ENCODE assay signal across 18 cellular contexts in the genomic region with DNA sequence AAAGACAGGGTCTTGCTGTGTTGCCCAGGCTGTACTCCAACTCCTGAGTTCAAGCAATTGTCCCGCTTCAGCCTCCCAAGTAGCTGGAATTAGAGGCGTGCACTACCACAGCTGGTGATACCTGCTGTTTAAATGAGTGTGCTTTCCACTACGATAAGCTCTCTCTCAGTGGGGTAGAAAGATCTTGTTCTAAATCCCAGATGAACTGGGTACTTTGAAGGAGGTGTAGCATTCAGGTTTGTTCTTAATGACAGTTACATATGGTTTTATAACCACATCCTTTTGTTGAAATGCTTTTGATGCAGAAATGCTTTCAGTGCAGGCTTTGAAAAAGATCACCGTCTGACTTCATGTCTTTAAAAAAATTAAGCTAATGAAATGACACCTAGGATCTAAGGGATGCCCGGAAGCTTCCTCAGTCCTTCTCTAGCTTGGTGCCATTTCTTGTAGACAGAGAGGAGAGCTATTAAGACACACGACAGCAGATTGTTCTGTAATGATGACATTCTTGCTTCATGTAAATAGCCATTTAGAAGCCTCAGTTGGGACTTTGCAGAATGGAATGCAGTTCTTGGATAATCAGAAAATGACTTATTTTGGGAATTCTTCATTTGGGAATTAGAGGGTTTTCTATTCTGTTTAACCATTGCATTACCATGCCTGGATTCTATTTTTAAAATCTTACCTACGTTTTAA. TPM values are rescaled to one million over a fixed set of nuclear protein-coding genes. Genes with fewer than 3 reads are reported as not detected.
A peak's percentile ranks its signal among the peaks of the same experiment; 100 is the strongest.
DNase-seq lines count a peak whose midpoint lies in the region; ATAC-seq and TF ChIP-seq lines count a peak whose summit lies in the region.
"Had no signal": no experiment of that assay in that cellular context is flagged by ENCODE, and none has a peak within 500 bp of the region (broad histone marks: within the 10 kb centered on the region; RNA-seq: fewer than 3 reads in every experiment).

No MANE protein-coding gene starts in this region.

- peaks cover 38% of the 10 kb centered on the region for H3F3A ChIP-seq in GM23248 (ENCODE audit: insufficient read depth)

- no peaks in the 10 kb centered on the region for H3K9me2 ChIP-seq in GM23248 (ENCODE audit: insufficient read depth)

- H4K20me1 ChIP-seq in GM23248 (ENCODE audit: insufficient read depth), result no peaks in the 10 kb centered on the region

- intact Hi-C loops in CD4-positive, alpha-beta T cell (cut with DNase I, micrococcal nuclease), result loop anchor here in 1 of 2 experiments (5.0 kb wide), 2 partner anchors 50 to 65 kb away; a partner anchor contains a TSS

- ATAC-seq in CD4-positive, alpha-beta T cell (ENCODE audit: poor library complexity), result peak; percentile 94
- ATAC-seq in GM19463 (IDR thresholded peaks at IDR 0.05; ENCODE audit: unreplicated experiment), result no peak
- no peak for ATAC-seq in HG02885 (IDR thresholded peaks at IDR 0.05; ENCODE audit: poor library complexity, unreplicated experiment)
- no peak for ATAC-seq in GM18519 (IDR thresholded peaks at IDR 0.05; ENCODE audit: low FRiP score, unreplicated experiment)

- no peak overlapping the region for H3K9ac ChIP-seq in GM23248

- DNase-seq in CD4-positive, alpha-beta T cell, result no peak
- DNase-seq in GM23248 (peak; percentile 47), immature natural killer cell (no peak)
- no peak for DNase-seq in activated CD4-positive, alpha-beta memory T cell treated with anti-CD3 and anti-CD28 coated beads, Interleukin-2, amount 10 ng/mL, durations not matched to agents 7 days and 5 days
- DNase-seq: cortex of kidney; H9; naive B cell; NCI-H2107; retina; RPMI8226; stimulated activated CD4-positive, alpha-beta T cell treated with anti-CD3 and anti-CD28 coated beads, Interleukin-2, amount 100 ng/mL, for 24 hours; tibial artery; WERI-Rb-1 had no signal

- H3K4me1 Mint-ChIP-seq in CD4-positive, alpha-beta T cell (ENCODE audit: low read depth), result peaks cover 21% of the 10 kb centered on the region
- peaks cover 47% of the 10 kb centered on the region for H3K4me1 Mint-ChIP-seq in activated CD4-positive, alpha-beta memory T cell treated with anti-CD3 and anti-CD28 coated beads, Interleukin-2, amount 10 ng/mL, durations not matched to agents 7 days and 5 days
- H3K4me1 Mint-ChIP-seq in immature natural killer cell, result peaks cover 5 to 19% of the 10 kb centered on the region in 2 donors

- 0 out of 2 replicates have a peak, but pooled peaks cover 7% of the 10 kb centered on the region for H3K4me1 ChIP-seq in GM23248 (ENCODE audit: insufficient read depth)
- H3K4me1 ChIP-seq: tibial artery had no signal

- no peak overlapping the region for H3K27ac ChIP-seq in CD4-positive, alpha-beta T cell (ENCODE audit: low read depth, low read length)
- H3K27ac ChIP-seq in GM23248, result peak overlapping the region; percentile 14; the same call in 1 of the 2 replicates
- H3K27ac ChIP-seq: epithelial cell of prostate, tibial artery, WERI-Rb-1 had no signal

- H3K36me3 Mint-ChIP-seq in CD4-positive, alpha-beta T cell (ENCODE audit: low read depth), result peaks cover 79% of the 10 kb centered on the region
- H3K36me3 Mint-ChIP-seq in activated CD4-positive, alpha-beta memory T cell treated with anti-CD3 and anti-CD28 coated beads, Interleukin-2, amount 10 ng/mL, durations not matched to agents 7 days and 5 days (ENCODE audit: low read depth), result peaks cover 78% of the 10 kb centered on the region
- H3K36me3 Mint-ChIP-seq in immature natural killer cell, result peaks cover 24 to 50% (median 28%) of the 10 kb centered on the region in 3 donors

- H3K36me3 ChIP-seq in GM23248 (ENCODE audit: low read depth), result peaks cover 84% of the 10 kb centered on the region

- peak overlapping the region; percentile 9 for H3K27ac Mint-ChIP-seq in CD4-positive, alpha-beta T cell
- peak overlapping the region; percentile 87 for H3K27ac Mint-ChIP-seq in activated CD4-positive, alpha-beta memory T cell treated with anti-CD3 and anti-CD28 coated beads, Interleukin-2, amount 10 ng/mL, durations not matched to agents 7 days and 5 days
- peak overlapping the region in 4 of 6 donors; percentile 2 to 68 (median 31) for H3K27ac Mint-ChIP-seq in immature natural killer cell

- POLR2A ChIA-PET in CD4-positive, alpha-beta T cell (lab: Charles Lee), result interaction anchor here (1.0 to 1.7 kb wide), 8 partner anchors 11 to 274 kb away, joined by 3 to 14 read pairs (median 4); a partner anchor contains a TSS
- POLR2A ChIA-PET in activated CD4-positive, alpha-beta memory T cell treated with anti-CD3 and anti-CD28 coated beads, Interleukin-2, amount 10 ng/mL, durations not matched to agents 7 days and 5 days (lab: Charles Lee), result interaction anchor here (0.7 to 2.8 kb wide), 15 partner anchors 8 to 319 kb away, joined by 3 to 37 read pairs (median 4); a partner anchor contains a TSS

- in situ Hi-C loops in GM23248 (cut with MboI), result no loop called here

- H3K4me3 Mint-ChIP-seq in CD4-positive, alpha-beta T cell, result no peak overlapping the region
- H3K4me3 Mint-ChIP-seq in activated CD4-positive, alpha-beta memory T cell treated with anti-CD3 and anti-CD28 coated beads, Interleukin-2, amount 10 ng/mL, durations not matched to agents 7 days and 5 days, result no peak overlapping the region
- H3K4me3 Mint-ChIP-seq in immature natural killer cell, result no peak overlapping the region
- H3K4me3 Mint-ChIP-seq: CD14-positive monocyte, H9, naive B cell had no signal

- CTCF ChIA-PET in CD4-positive, alpha-beta T cell (lab: Charles Lee), result interaction anchor here (0.8 kb wide), 1 partner anchor 250 kb away, joined by 3 read pairs; no protein-coding TSS in a partner anchor
- CTCF ChIA-PET in activated CD4-positive, alpha-beta memory T cell treated with anti-CD3 and anti-CD28 coated beads, Interleukin-2, amount 10 ng/mL, durations not matched to agents 7 days and 5 days (lab: Charles Lee), result interaction anchor here (0.5 to 2.1 kb wide), 11 partner anchors 16 to 322 kb away, joined by 3 to 7 read pairs (median 4); a partner anchor contains a TSS

- no peak overlapping the region for H3K4me3 ChIP-seq in GM23248
- H3K4me3 ChIP-seq: tibial artery had no signal

- no peaks in the 10 kb centered on the region for H3K27me3 Mint-ChIP-seq in CD4-positive, alpha-beta T cell
- no peaks in the 10 kb centered on the region for H3K27me3 Mint-ChIP-seq in activated CD4-positive, alpha-beta memory T cell treated with anti-CD3 and anti-CD28 coated beads, Interleukin-2, amount 10 ng/mL, durations not matched to agents 7 days and 5 days
- peaks cover 0 to 2% (median 1%) of the 10 kb centered on the region in 3 donors for H3K27me3 Mint-ChIP-seq in immature natural killer cell (ENCODE audit: low read depth in 3 of 3)
- H3K27me3 Mint-ChIP-seq: naive B cell had no signal

- no peaks in the 10 kb centered on the region for H3K27me3 ChIP-seq in CD4-positive, alpha-beta T cell (ENCODE audit: control insufficient read depth, insufficient read depth, low read length)
- H3K27me3 ChIP-seq in GM23248 (replicated peaks; ENCODE audit: insufficient read depth), result no peaks in the 10 kb centered on the region
- H3K27me3 ChIP-seq: tibial artery had no signal

- no peaks in the 10 kb centered on the region for H3K9me3 ChIP-seq in CD4-positive, alpha-beta T cell (ENCODE audit: control insufficient read depth, low read length)
- H3K9me3 ChIP-seq in GM23248 (ENCODE audit: low read depth), result no peaks in the 10 kb centered on the region
- H3K9me3 ChIP-seq: tibial artery had no signal

- 63 to 66% methylated on average over 7 of the region's 7 CpGs for WGBS in GM23248 (ENCODE audit: low coverage in 1 of 2, low lambda C conversion rate in 2 of 2, missing lambda C conversion rate in 2 of 2), 2 experiments

- H3K9me3 Mint-ChIP-seq in CD4-positive, alpha-beta T cell, result no peaks in the 10 kb centered on the region
- no peaks in the 10 kb centered on the region for H3K9me3 Mint-ChIP-seq in activated CD4-positive, alpha-beta memory T cell treated with anti-CD3 and anti-CD28 coated beads, Interleukin-2, amount 10 ng/mL, durations not matched to agents 7 days and 5 days
- H3K9me3 Mint-ChIP-seq in immature natural killer cell, result no peaks in the 10 kb centered on the region
- H3K9me3 Mint-ChIP-seq: CD14-positive monocyte, H9, naive B cell had no signal

- no peak for TF ChIP-seq CTCF in CD4-positive, alpha-beta T cell (IDR thresholded peaks at IDR 0.05)

- H3K79me2 ChIP-seq in GM23248 (ENCODE audit: insufficient read depth), result peaks cover 93% of the 10 kb centered on the region

- H3K4me2 ChIP-seq in GM23248 (ENCODE audit: unreplicated experiment), result no peak overlapping the region

- no peak overlapping the region for H2AFZ ChIP-seq in GM23248

RNA-seq across cellular contexts. Expression of a gene that starts 19.5 kb away (rescaled TPM):
- 10 to 100 TPM; 24.2 to 27.0 TPM for total RNA-seq in CD4-positive, alpha-beta T cell
- 39.6 and 61.6 TPM in 2 replicates for total RNA-seq in GM23248 (2014; rRNA removed; shearing (Covaris generic))
- 45.7 and 46.4 TPM in 2 replicates for polyA plus RNA-seq in GM23248 (2016; fragmentation: Nextera tagmentation; extraction: Ambion mirVana)
- 10 to 100 TPM; 41.7 to 41.8 TPM for total RNA-seq in activated CD4-positive, alpha-beta memory T cell treated with anti-CD3 and anti-CD28 coated beads, Interleukin-2, amount 10 ng/mL, durations not matched to agents 7 days and 5 days
- polyA plus RNA-seq in immature natural killer cell, result 10 to 100 TPM; 11.2 to 28.9 (median 15.1) TPM

RNA-seq across cellular contexts. Expression of a gene that starts 19.7 kb away (rescaled TPM):
- 1 to 10 TPM; 1.9 to 3.1 TPM for total RNA-seq in CD4-positive, alpha-beta T cell
- 2.0 and 4.9 TPM in 2 replicates for total RNA-seq in GM23248 (2014; rRNA removed; shearing (Covaris generic))
- polyA plus RNA-seq in GM23248 (2016; fragmentation: Nextera tagmentation; extraction: Ambion mirVana) (10.8 and 12.1 TPM in 2 replicates), immature natural killer cell (1 to 10 TPM; 6.1 to 8.3 (median 7.0) TPM)
- total RNA-seq in activated CD4-positive, alpha-beta memory T cell treated with anti-CD3 and anti-CD28 coated beads, Interleukin-2, amount 10 ng/mL, durations not matched to agents 7 days and 5 days, result 10 to 100 TPM; 12.2 to 12.6 TPM

RNA-seq across cellular contexts. Expression of a gene that starts 51.7 kb away (rescaled TPM):
- 10 to 100 TPM; 25.5 to 27.8 TPM for total RNA-seq in CD4-positive, alpha-beta T cell
- 129 and 143 TPM in 2 replicates for total RNA-seq in GM23248 (2014; rRNA removed; shearing (Covaris generic))
- 150 and 156 TPM in 2 replicates for polyA plus RNA-seq in GM23248 (2016; fragmentation: Nextera tagmentation; extraction: Ambion mirVana)
- 100 to 1,000 TPM; 168 to 179 TPM for total RNA-seq in activated CD4-positive, alpha-beta memory T cell treated with anti-CD3 and anti-CD28 coated beads, Interleukin-2, amount 10 ng/mL, durations not matched to agents 7 days and 5 days
- 10 to 100 TPM; 83.0 to 96.8 (median 92.9) TPM for polyA plus RNA-seq in immature natural killer cell

Comparison
In these comparisons a context has a peak if more than half of its experiments do, and no peak if none do; other contexts are left out.
1. H3K27ac Mint-ChIP-seq: peak in every context shown above with its lines; median percentile 87 in activated CD4-positive, alpha-beta memory T cell treated with anti-CD3 and anti-CD28 coated beads, Interleukin-2, amount 10 ng/mL, durations not matched to agents 7 days and 5 days; 31 in immature natural killer cell; 9 in CD4-positive, alpha-beta T cell.